In genomic region chr19:2087621-2088100, GRCh38 we compare ENCODE assay signal across 8 cellular contexts. TPM values are rescaled to one million over a fixed set of nuclear protein-coding genes. Genes with fewer than 3 reads are reported as not detected.
DNase-seq lines count a peak whose midpoint lies in the region; ATAC-seq, FAIRE-seq and TF ChIP-seq lines count a peak whose summit lies in the region.
"Had no signal": no experiment of that assay in that cellular context is flagged by ENCODE, and none has a peak within 500 bp of the region (broad histone marks: within the 10 kb centered on the region; RNA-seq: fewer than 3 reads in every experiment).

No MANE protein-coding gene starts in this region.

- H3K4me3 ChIP-seq in Loucy (ENCODE audit: low read length, poor library complexity, severe bottlenecking) (no peak overlapping the region), small intestine (ENCODE audit: low read depth in 1 of 2, low read length in 2 of 2) (no peak overlapping the region)

- POLR2A ChIA-PET in MCF 10A (lab: Yijun Ruan, JAX) = interaction anchor here (0.8 to 2.8 kb wide), 10 partner anchors 8 to 59 kb away, joined by 3 to 12 read pairs (median 4); partner anchors contain the start of gene MOB3A

- H3K4me1 ChIP-seq in Loucy (ENCODE audit: insufficient read depth, low read length, poor library complexity, severe bottlenecking) (peaks cover 69% of the 10 kb centered on the region), small intestine (ENCODE audit: control insufficient read depth in 2 of 2, insufficient read depth in 1 of 2, low read depth in 1 of 2, low read length in 1 of 2) (peaks cover 0 to 3% of the 10 kb centered on the region in 2 donors)

- peaks cover 24% of the 10 kb centered on the region for H3K36me3 Mint-ChIP-seq in MCF 10A (ENCODE audit: insufficient read depth, unreplicated experiment)

- peak overlapping the region; percentile 63 for H3K27ac Mint-ChIP-seq in MCF 10A (ENCODE audit: low read depth, unreplicated experiment)

- peaks cover 84% of the 10 kb centered on the region for H3K79me2 ChIP-seq in Loucy (ENCODE audit: insufficient read depth, low read length)

- intact Hi-C loops in MCF 10A (cut with micrococcal nuclease) = no loop called here

- peak; percentile 45 for TF ChIP-seq POLR2A in GM18505 (IDR thresholded peaks at IDR 0.05; ENCODE audit: borderline replicate concordance, extremely low read depth, insufficient read depth, insufficient read length)

- H3F3A ChIP-seq in Loucy (ENCODE audit: low read depth) = peaks cover 3% of the 10 kb centered on the region

- peak overlapping the region; percentile 33 for H3K4me2 ChIP-seq in Loucy (ENCODE audit: low read depth, low read length, poor library complexity, severe bottlenecking)

- no peaks in the 10 kb centered on the region for H3K27me3 Mint-ChIP-seq in MCF 10A (ENCODE audit: insufficient read depth, unreplicated experiment)

- H3K27me3 ChIP-seq in Loucy (ENCODE audit: insufficient read depth, low read length, poor library complexity, severe bottlenecking) = no peaks in the 10 kb centered on the region
- no peaks in the 10 kb centered on the region for H3K27me3 ChIP-seq in small intestine (ENCODE audit: control insufficient read depth in 2 of 2, insufficient read depth in 2 of 2, low read length in 2 of 2)

- DNase-seq in MCF 10A (ENCODE audit: unreplicated experiment) = no peak
- DNase-seq in small intestine = no peak
- DNase-seq in SK-N-DZ (ENCODE audit: low spot score) = no peak
- no peak for DNase-seq in hypothalamus (lab: John Stamatoyannopoulos, UW)
- no peak for DNase-seq in NCI-H345 treated with DMSO at 0.1 percent for 48 hours (lab: John Stamatoyannopoulos, UW; ENCODE audit: unreplicated experiment)
- DNase-seq: NCI-H2171 treated with DMSO at 0.1 percent for 48 hours had no signal

- FAIRE-seq in small intestine (lab: Jason Lieb, UNC) = no peak

- no peaks in the 10 kb centered on the region for H3K9me2 ChIP-seq in Loucy (replicated peaks; ENCODE audit: low read depth, low read length)

- no peaks in the 10 kb centered on the region for H3K9me3 Mint-ChIP-seq in MCF 10A (ENCODE audit: unreplicated experiment)

- peak; percentile 18; the same call in 1 of the 2 replicates for TF ChIP-seq CTCF in Loucy (conservative IDR thresholded peaks at IDR 0.05; ENCODE audit: low read length)
- no peak for TF ChIP-seq CTCF in MCF 10A (IDR thresholded peaks at IDR 0.05; ENCODE audit: unreplicated experiment)

- no peak for ATAC-seq in GM18505 (IDR thresholded peaks at IDR 0.05; ENCODE audit: unreplicated experiment)

- no TSS peak for BruUV-seq in MCF 10A (replicated peaks; lab: Mats Ljungman, UMichigan)

- H3K27ac ChIP-seq in small intestine (ENCODE audit: low read depth in 1 of 2, low read length in 1 of 2) = peak overlapping the region; percentile 72 to 79

- peaks cover 6% of the 10 kb centered on the region for H4K20me1 ChIP-seq in Loucy (ENCODE audit: insufficient read depth, low read length, poor library complexity, severe bottlenecking)

- peak overlapping the region; percentile 22 for H3K4me3 Mint-ChIP-seq in MCF 10A (ENCODE audit: unreplicated experiment)

- no peaks in the 10 kb centered on the region for H3K9me3 ChIP-seq in Loucy (ENCODE audit: insufficient read depth, low read depth, low read length)
- no peaks in the 10 kb centered on the region for H3K9me3 ChIP-seq in small intestine (ENCODE audit: control insufficient read depth, low read depth)

- H3K4me1 Mint-ChIP-seq in MCF 10A (ENCODE audit: insufficient read depth, unreplicated experiment) = peaks cover 42% of the 10 kb centered on the region

- H3K36me3 ChIP-seq in Loucy (ENCODE audit: insufficient read depth, low read length) (no peaks in the 10 kb centered on the region), small intestine (ENCODE audit: control insufficient read depth in 2 of 2, insufficient read depth in 2 of 2, low read length in 2 of 2) (no peaks in the 10 kb centered on the region)

- 70 to 81% (median 73%) methylated on average over 14 of the region's 14 CpGs for WGBS in small intestine, 3 donors

- H3K9ac ChIP-seq in Loucy (ENCODE audit: low read depth, low read length, poor library complexity, severe bottlenecking) = peak overlapping the region; percentile 52

- no peak overlapping the region for H2AFZ ChIP-seq in Loucy (ENCODE audit: low read length)

- CTCF ChIA-PET in MCF 10A (lab: Yijun Ruan, JAX) = interaction anchor here (0.5 to 0.6 kb wide), 2 partner anchors 71 to 1056 kb away, joined by 3 to 4 read pairs; no protein-coding TSS in a partner anchor

RNA-seq across cellular contexts. Expression of gene MOB3A, which starts 8.5 kb away (rescaled TPM):
- 40.9 and 47.2 TPM in 2 replicates for total RNA-seq in MCF 10A (2022)
- polyA plus RNA-seq in small intestine = 10 to 100 TPM in 2 of 3 donors, 1 to 10 TPM in 1; 7.6 to 16.3 (median 12.7) TPM
- 7.2 and 8.4 TPM in 2 replicates for polyA plus RNA-seq in SK-N-DZ (2014; cell fraction: cytosol; rRNA removed)
- 3.4 and 4.2 TPM in 2 replicates for polyA plus RNA-seq in SK-N-DZ (2014; cell fraction: nucleus; rRNA removed)

RNA-seq across cellular contexts. Expression of gene IZUMO4, which starts 9.1 kb away (rescaled TPM):
- total RNA-seq in MCF 10A (2022) = 3.1 and 5.3 TPM in 2 replicates
- 1 to 10 TPM; 3.5 to 5.8 (median 4.8) TPM for polyA plus RNA-seq in small intestine
- 0.27 and 1.7 TPM in 2 replicates for polyA plus RNA-seq in SK-N-DZ (2014; cell fraction: cytosol; rRNA removed)
- 6.8 and 9.5 TPM in 2 replicates for polyA plus RNA-seq in SK-N-DZ (2014; cell fraction: nucleus; rRNA removed)

RNA-seq across cellular contexts. Expression of gene MKNK2, which starts 36.6 kb away (rescaled TPM):
- 146 and 224 TPM in 2 replicates for total RNA-seq in MCF 10A (2022)
- 10 to 100 TPM; 47.6 to 97.7 (median 80.1) TPM for polyA plus RNA-seq in small intestine
- 43.2 and 44.6 TPM in 2 replicates for polyA plus RNA-seq in SK-N-DZ (2014; cell fraction: cytosol; rRNA removed)
- polyA plus RNA-seq in SK-N-DZ (2014; cell fraction: nucleus; rRNA removed) = 59.1 and 76.4 TPM in 2 replicates
